In the genomic region with DNA sequence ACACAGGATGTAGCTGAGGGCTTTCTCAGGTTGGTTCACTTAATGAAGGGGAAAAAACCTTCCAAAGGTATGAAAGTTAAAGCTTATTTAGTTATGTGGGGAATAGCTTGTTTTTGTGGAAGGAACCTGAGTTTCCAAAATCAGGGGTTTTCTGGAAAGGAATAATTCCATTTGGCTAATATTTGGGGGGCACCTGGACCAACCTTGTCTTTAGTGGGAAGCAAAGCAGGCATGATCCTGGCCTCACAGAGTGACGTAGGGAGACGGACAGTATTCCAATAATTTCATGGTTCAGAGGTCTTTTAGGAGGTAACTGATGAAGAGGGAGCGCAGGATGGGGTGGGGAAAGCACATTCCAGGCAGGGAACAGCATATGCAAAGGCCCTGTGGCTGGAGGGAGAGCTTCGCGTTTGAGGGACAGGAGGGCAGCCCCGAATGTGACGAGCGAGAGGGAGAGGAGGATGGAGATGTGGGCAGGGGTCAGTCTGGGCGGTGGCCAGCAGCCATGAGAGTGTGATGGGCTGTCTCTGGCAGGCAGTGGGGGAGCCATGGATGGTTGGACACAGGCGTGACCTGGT, we compare ENCODE assay signal across 13 cellular contexts.
DNase-seq lines count a peak whose midpoint lies in the region; ATAC-seq and TF ChIP-seq lines count a peak whose summit lies in the region.
"Had no signal": no experiment of that assay in that cellular context is flagged by ENCODE, and none has a peak within 500 bp of the region (broad histone marks: within the 10 kb centered on the region; RNA-seq: fewer than 3 reads in every experiment).

No MANE protein-coding gene starts in this region.

- no peak for TF ChIP-seq CTCF in heart left ventricle (IDR thresholded peaks at IDR 0.05)
- no peak for TF ChIP-seq CTCF in nephron (IDR thresholded peaks at IDR 0.05; ENCODE audit: unreplicated experiment in 3 of 3)
- TF ChIP-seq CTCF in upper lobe of right lung (IDR thresholded peaks at IDR 0.05), result no peak

- ATAC-seq in heart left ventricle (no peak), upper lobe of right lung (no peak), HG02852 (IDR thresholded peaks at IDR 0.05; ENCODE audit: unreplicated experiment) (no peak), GM21447 (IDR thresholded peaks at IDR 0.05; ENCODE audit: unreplicated experiment) (no peak)

- peaks cover 8% of the 10 kb centered on the region for H3K4me1 Mint-ChIP-seq in nephron

- TF ChIP-seq POLR2A in heart left ventricle (IDR thresholded peaks at IDR 0.05), result no peak

- H3K4me1 ChIP-seq in heart left ventricle (peaks cover 0 to 79% (median 5%) of the 10 kb centered on the region in 12 donors), duodenal mucosa (ENCODE audit: control insufficient read depth in 1 of 2, insufficient read depth in 2 of 2, low read length in 2 of 2) (no peaks in the 10 kb centered on the region), upper lobe of right lung (peaks cover 8% of the 10 kb centered on the region)

- H3K9ac ChIP-seq in duodenal mucosa (ENCODE audit: low read depth in 1 of 2, low read length in 2 of 2), result no peak overlapping the region

- peak overlapping the region; percentile 52 to 76 (median 53) for H3K27ac Mint-ChIP-seq in nephron
- H3K27ac Mint-ChIP-seq: CD4-positive, alpha-beta T cell; stimulated activated naive CD8-positive, alpha-beta T cell treated with anti-CD3 and anti-CD28 coated beads, Interleukin-15, Interleukin-2, amounts not matched to agents 100 ng/mL and 50 ng/mL, for 24 hours had no signal

- H3K4me3 ChIP-seq in heart left ventricle (no peak overlapping the region), duodenal mucosa (ENCODE audit: low read depth in 1 of 2, low read length in 2 of 2) (no peak overlapping the region), upper lobe of right lung (no peak overlapping the region)

- H3K36me3 Mint-ChIP-seq in nephron (ENCODE audit: low read depth), result no peaks in the 10 kb centered on the region

- H3K9me3 ChIP-seq in heart left ventricle (no peaks in the 10 kb centered on the region), duodenal mucosa (ENCODE audit: control insufficient read depth in 1 of 2, low read length in 2 of 2) (no peaks in the 10 kb centered on the region), upper lobe of right lung (no peaks in the 10 kb centered on the region)

- 91 to 97% (median 96%) methylated on average over 10 of the region's 10 CpGs for WGBS in heart left ventricle, 4 donors

- H3K27ac ChIP-seq in heart left ventricle (peak overlapping the region in 8 of 12 donors; percentile 14 to 94 (median 47)), duodenal mucosa (ENCODE audit: low read depth, low read length) (peak overlapping the region; percentile 26), upper lobe of right lung (peak overlapping the region; percentile 78)

- no peaks in the 10 kb centered on the region for H3K27me3 Mint-ChIP-seq in nephron (ENCODE audit: low read depth)
- H3K27me3 Mint-ChIP-seq: CD4-positive, alpha-beta T cell; stimulated activated naive CD8-positive, alpha-beta T cell treated with anti-CD3 and anti-CD28 coated beads, Interleukin-15, Interleukin-2, amounts not matched to agents 100 ng/mL and 50 ng/mL, for 24 hours had no signal

- DNase-seq in heart left ventricle, result peak in 1 of 5 donors; percentile 24
- no peak for DNase-seq in cardiac septum (ENCODE audit: low spot score)
- DNase-seq in upper lobe of right lung, result no peak
- DNase-seq in activated effector memory CD4-positive, alpha-beta T cell treated with Interleukin-2 at 50 U/mL for 16 hours, result no peak
- DNase-seq: activated CD8-positive, alpha-beta memory T cell treated with anti-CD3 and anti-CD28 coated beads for 24 hours; CD4-positive, alpha-beta T cell; mesendoderm; NCI-H1436 treated with DMSO at 0.1 percent for 48 hours had no signal

- intact Hi-C loops in heart left ventricle (cut with DNase I) (loop anchor here in 1 of 10 donors (10.0 kb wide), 1 partner anchor 262 kb away; no protein-coding TSS in a partner anchor), cardiac septum (cut with DNase I) (no loop called here), upper lobe of right lung (cut with DNase I) (no loop called here)

- H3K36me3 ChIP-seq in heart left ventricle (no peaks in the 10 kb centered on the region), duodenal mucosa (ENCODE audit: control insufficient read depth in 1 of 2, insufficient read depth in 2 of 2, low read length in 2 of 2) (no peaks in the 10 kb centered on the region), upper lobe of right lung (no peaks in the 10 kb centered on the region)

- no peaks in the 10 kb centered on the region for H3K27me3 ChIP-seq in heart left ventricle
- no peaks in the 10 kb centered on the region for H3K27me3 ChIP-seq in duodenal mucosa (ENCODE audit: control insufficient read depth in 1 of 2, insufficient read depth in 2 of 2, low read length in 2 of 2)
- no peaks in the 10 kb centered on the region for H3K27me3 ChIP-seq in upper lobe of right lung

- no peak overlapping the region for H3K4me3 Mint-ChIP-seq in nephron
- H3K4me3 Mint-ChIP-seq: CD4-positive, alpha-beta T cell; stimulated activated naive CD8-positive, alpha-beta T cell treated with anti-CD3 and anti-CD28 coated beads, Interleukin-15, Interleukin-2, amounts not matched to agents 100 ng/mL and 50 ng/mL, for 24 hours had no signal

- H3K9me3 Mint-ChIP-seq in nephron, result no peaks in the 10 kb centered on the region
- H3K9me3 Mint-ChIP-seq: CD4-positive, alpha-beta T cell; stimulated activated naive CD8-positive, alpha-beta T cell treated with anti-CD3 and anti-CD28 coated beads, Interleukin-15, Interleukin-2, amounts not matched to agents 100 ng/mL and 50 ng/mL, for 24 hours had no signal

Comparison
In these comparisons a context has a peak if more than half of its experiments do, and no peak if none do; other contexts are left out.
1. H3K27ac ChIP-seq: peak in every context shown above with its lines; median percentile 78 in upper lobe of right lung; 47 in heart left ventricle; 26 in duodenal mucosa.